28 cellular contexts compared by ENCODE assay signal in genomic region chr7:158869876-158870275, GRCh38.
"Had no signal": no experiment of that assay in that cellular context is flagged by ENCODE, and none has a peak within 500 bp of the region (broad histone marks: within the 10 kb centered on the region; RNA-seq: fewer than 3 reads in every experiment).

No MANE protein-coding gene starts in this region.

- FAIRE-seq: endothelial cell of umbilical vein, islet of Langerhans, urothelium cell line had no signal

- ATAC-seq: foreskin keratinocyte; gastroesophageal sphincter; left cardiac atrium; natural killer cell; stimulated activated memory B cell treated with anti-CD40 and anti-IgM and Interleukin-4, amounts not matched to agents 10 μg/mL and 1 μg/mL and 100 μg/mL, for 72 hours; stimulated activated naive CD8-positive, alpha-beta T cell treated with anti-CD3 and anti-CD28 coated beads, Interleukin-15, Interleukin-2, amounts not matched to agents 100 U/mL and 50 U/mL, for 24 hours had no signal

- H3K9me3 ChIP-seq: colonic mucosa, esophagus muscularis mucosa, gastroesophageal sphincter, heart right ventricle, prostate gland, right atrium auricular region, sigmoid colon, spleen, thoracic aorta, tibial nerve, upper lobe of left lung had no signal

- H3K79me2 ChIP-seq: parathyroid adenoma had no signal

- H3K27me3 Mint-ChIP-seq: dendritic cell treated with granulocyte-macrophage colony-stimulating factor and Interleukin-4, amounts not matched to agents 40 ng/mL and 50 ng/mL, for 4 days; memory B cell; stimulated activated memory B cell treated with anti-CD40 and anti-IgM and Interleukin-4, amounts not matched to agents 10 μg/mL and 1 μg/mL and 100 μg/mL, for 72 hours had no signal

- H3K9me3 Mint-ChIP-seq: dendritic cell treated with granulocyte-macrophage colony-stimulating factor and Interleukin-4, amounts not matched to agents 40 ng/mL and 50 ng/mL, for 4 days; memory B cell; natural killer cell; stimulated activated memory B cell treated with anti-CD40 and anti-IgM and Interleukin-4, amounts not matched to agents 10 μg/mL and 1 μg/mL and 100 μg/mL, for 72 hours had no signal

- H3K36me3 ChIP-seq: colonic mucosa had no signal

- H3K4me3 Mint-ChIP-seq: dendritic cell treated with granulocyte-macrophage colony-stimulating factor and Interleukin-4, amounts not matched to agents 40 ng/mL and 50 ng/mL, for 4 days; memory B cell; natural killer cell; stimulated activated memory B cell treated with anti-CD40 and anti-IgM and Interleukin-4, amounts not matched to agents 10 μg/mL and 1 μg/mL and 100 μg/mL, for 72 hours had no signal

- DNase-seq: colonic mucosa; effector memory CD4-positive, alpha-beta T cell; foreskin keratinocyte; heart right ventricle; hippocampal formation; left cardiac atrium; left ventricle myocardium superior; natural killer cell; sigmoid colon; spleen; stimulated activated CD4-positive, alpha-beta T cell treated with anti-CD3 and anti-CD28 coated beads, Interleukin-4, amount 100 ng/mL, for 4 hours; stimulated activated naive CD8-positive, alpha-beta T cell treated with anti-CD3 and anti-CD28 coated beads, Interleukin-15, Interleukin-2, amounts not matched to agents 100 U/mL and 50 U/mL, for 24 hours; substantia nigra; upper lobe of left lung had no signal

- H3K27ac Mint-ChIP-seq: dendritic cell treated with granulocyte-macrophage colony-stimulating factor and Interleukin-4, amounts not matched to agents 40 ng/mL and 50 ng/mL, for 4 days; memory B cell; natural killer cell; stimulated activated memory B cell treated with anti-CD40 and anti-IgM and Interleukin-4, amounts not matched to agents 10 μg/mL and 1 μg/mL and 100 μg/mL, for 72 hours had no signal

- H3K27me3 ChIP-seq: colonic mucosa, esophagus muscularis mucosa, foreskin keratinocyte, gastroesophageal sphincter, heart right ventricle, right atrium auricular region, sigmoid colon, spleen, tibial nerve, upper lobe of left lung had no signal

- H3K9ac ChIP-seq: parathyroid adenoma had no signal

- H3K4me1 ChIP-seq: colonic mucosa, foreskin keratinocyte, parathyroid adenoma, prostate gland had no signal

- H3K27ac ChIP-seq: colonic mucosa, foreskin keratinocyte, parathyroid adenoma, prostate gland, sigmoid colon, spleen, thoracic aorta, tibial nerve, upper lobe of left lung had no signal

- H2AFZ ChIP-seq: parathyroid adenoma had no signal

- H3K4me3 ChIP-seq: colonic mucosa, esophagus muscularis mucosa, gastroesophageal sphincter, heart right ventricle, lung, prostate gland, right atrium auricular region, sigmoid colon, spleen, thoracic aorta, tibial nerve, upper lobe of left lung had no signal
